21 cellular contexts compared by ENCODE assay signal in genomic region chr16:88888778-88889387, GRCh38. TPM values are rescaled to one million over a fixed set of nuclear protein-coding genes. Genes with fewer than 3 reads are reported as not detected.
DNase-seq lines count a peak whose midpoint lies in the region; ATAC-seq and TF ChIP-seq lines count a peak whose summit lies in the region.
"Had no signal": no experiment of that assay in that cellular context is flagged by ENCODE, and none has a peak within 500 bp of the region (broad histone marks: within the 10 kb centered on the region; RNA-seq: fewer than 3 reads in every experiment).

No MANE protein-coding gene starts in this region.

- H3K27ac ChIP-seq in right cardiac atrium (ENCODE audit: low read length) (no peak overlapping the region), vagina (peak overlapping the region; percentile 45)

- H3K9me3 ChIP-seq in right cardiac atrium (ENCODE audit: control insufficient read depth, low read length) = no peaks in the 10 kb centered on the region
- H3K9me3 ChIP-seq in vagina = no peaks in the 10 kb centered on the region
- H3K9me3 ChIP-seq: Caco-2 had no signal

- ATAC-seq in Right ventricle myocardium inferior (peak; percentile 29), right cardiac atrium (no peak), GM18873 (IDR thresholded peaks at IDR 0.05; ENCODE audit: low FRiP score, unreplicated experiment) (no peak), GM19455 (IDR thresholded peaks at IDR 0.05; ENCODE audit: unreplicated experiment) (no peak), HG03039 (IDR thresholded peaks at IDR 0.05; ENCODE audit: unreplicated experiment) (no peak)

- no peak for TF ChIP-seq CTCF in vagina (IDR thresholded peaks at IDR 0.05)

- no peak overlapping the region for H3K4me3 ChIP-seq in right cardiac atrium (ENCODE audit: low read length)
- no peak overlapping the region for H3K4me3 ChIP-seq in vagina
- H3K4me3 ChIP-seq: coronary artery had no signal

- TF ChIP-seq POLR2A in vagina (IDR thresholded peaks at IDR 0.05) = no peak

- no peaks in the 10 kb centered on the region for H3K27me3 ChIP-seq in right cardiac atrium (ENCODE audit: control insufficient read depth, insufficient read depth)
- no peaks in the 10 kb centered on the region for H3K27me3 ChIP-seq in vagina

- H3K4me1 ChIP-seq in right cardiac atrium (ENCODE audit: control insufficient read depth, insufficient read depth, low read length) (no peaks in the 10 kb centered on the region), vagina (peaks cover 10% of the 10 kb centered on the region)
- H3K4me1 ChIP-seq: Caco-2 had no signal

- intact Hi-C loops in Right ventricle myocardium inferior (cut with DNase I) (no loop called here), cardiac septum (cut with DNase I) (no loop called here), right cardiac atrium (cut with DNase I) (no loop called here), vagina (cut with DNase I) (no loop called here)

- H3K36me3 ChIP-seq in vagina = no peaks in the 10 kb centered on the region

- 74% methylated on average over 26 of the region's 27 CpGs for WGBS in right cardiac atrium

- DNase-seq in Right ventricle myocardium inferior (ENCODE audit: missing footprints) (peak; percentile 85), cardiac septum (ENCODE audit: low spot score) (no peak), OCI-M1 (lab: John Stamatoyannopoulos, UW) (peak; percentile 29), right cardiac atrium (peak; percentile 68 to 88 (median 82)), vagina (ENCODE audit: extremely low spot score in 2 of 2) (no peak)
- DNase-seq: activated CD4-positive, CD25-positive, alpha-beta regulatory T cell treated with anti-CD3 and anti-CD28 coated beads, Interleukin-2, amount 50 U/mL, for 72 hours; activated naive CD4-positive, alpha-beta T cell treated with anti-CD3 and anti-CD28 coated beads, Interleukin-2, amount 50 U/mL, for 16 hours; Caco-2; GF-D8; HFFc6; NCI-H526 treated with DMSO at 0.1 percent for 48 hours; nucleus accumbens; stimulated activated CD4-positive, alpha-beta T cell treated with anti-CD3 and anti-CD28 coated beads, Interleukin-4, amount 100 ng/mL, for 4 hours; T-helper 1 cell had no signal

RNA-seq across cellular contexts. Expression of gene PABPN1L, which starts 22.4 kb away (rescaled TPM):
- total RNA-seq in Right ventricle myocardium inferior (not detected), cardiac septum (not detected), right cardiac atrium (not detected), vagina (not detected)
- not detected for polyA plus RNA-seq in right cardiac atrium
- total RNA-seq: Caco-2, frontal cortex, HFFc6, urinary bladder had no signal
- polyA plus RNA-seq: AG04450, urinary bladder had no signal

RNA-seq across cellular contexts. Expression of gene TRAPPC2L, which starts 32.0 kb away (rescaled TPM):
- 58.7 TPM for total RNA-seq in Right ventricle myocardium inferior
- total RNA-seq in cardiac septum = 42.3 TPM
- 10 to 100 TPM; 45.5 to 61.5 (median 55.0) TPM for total RNA-seq in right cardiac atrium
- polyA plus RNA-seq in right cardiac atrium = 43.7 TPM
- 50.8 TPM for total RNA-seq in vagina

RNA-seq across cellular contexts. Expression of gene GALNS, which starts 32.1 kb away (rescaled TPM):
- total RNA-seq in Right ventricle myocardium inferior (15.8 TPM), cardiac septum (18.0 TPM), right cardiac atrium (10 to 100 TPM; 17.6 to 22.3 (median 18.8) TPM), vagina (61.4 TPM)
- polyA plus RNA-seq in right cardiac atrium = 21.0 TPM

Comparison
In these comparisons a context has a peak if more than half of its experiments do, and no peak if none do; other contexts are left out.
1. DNase-seq: peak in Right ventricle myocardium inferior (single experiment), OCI-M1 (single experiment) and right cardiac atrium (3 of 3); none in cardiac septum (single experiment) and vagina (0 of 2).